10 cellular contexts compared by ENCODE assay signal in genomic region chr7:100091411-100092181, GRCh38. TPM values are rescaled to one million over a fixed set of nuclear protein-coding genes. Genes with fewer than 3 reads are reported as not detected.
DNase-seq lines count a peak whose midpoint lies in the region; ATAC-seq and TF ChIP-seq lines count a peak whose summit lies in the region.
"Had no signal": no experiment of that assay in that cellular context is flagged by ENCODE, and none has a peak within 500 bp of the region (broad histone marks: within the 10 kb centered on the region; RNA-seq: fewer than 3 reads in every experiment).

No MANE protein-coding gene starts in this region.

- peak overlapping the region; percentile 63 for H3K27ac Mint-ChIP-seq in activated naive CD8-positive, alpha-beta T cell treated with anti-CD3 and anti-CD28 coated beads, Interleukin-2, amount 50 U/mL, for 24 hours
- H3K27ac Mint-ChIP-seq in neural crest cell (ENCODE audit: unreplicated experiment), result peak overlapping the region; percentile 71

- no peak for TF ChIP-seq CTCF in neural crest cell (conservative IDR thresholded peaks at IDR 0.05)

- H4K20me1 ChIP-seq in Karpas-422 (ENCODE audit: insufficient read depth, low read depth, low read length), result 0 out of 2 replicates have a peak, but pooled peaks cover 3% of the 10 kb centered on the region

- peaks cover 20% of the 10 kb centered on the region for H3K4me1 ChIP-seq in Karpas-422 (ENCODE audit: low read length)

- no peak overlapping the region for H3K4me2 ChIP-seq in Karpas-422 (ENCODE audit: low read depth, low read length, poor library complexity, severe bottlenecking)

- ATAC-seq in activated naive CD8-positive, alpha-beta T cell treated with anti-CD3 and anti-CD28 coated beads, Interleukin-2, amount 50 U/mL, for 24 hours, result peak; percentile 18
- no peak for ATAC-seq in HG02759 (IDR thresholded peaks at IDR 0.05; ENCODE audit: unreplicated experiment)

- intact Hi-C loops in head of caudate nucleus (cut with DNase I), result no loop called here

- H3K27ac ChIP-seq in Karpas-422 (ENCODE audit: low read length), result no peak overlapping the region
- H3K27ac ChIP-seq: C4-2B had no signal

- peak; percentile 48 for DNase-seq in activated CD4-positive, alpha-beta T cell treated with anti-CD3 and anti-CD28 coated beads for 48 hours
- no peak for DNase-seq in activated CD4-positive, alpha-beta T cell treated with anti-CD3 and anti-CD28 coated beads, Interleukin-2, amount 50 U/mL, for 4 hours
- DNase-seq in Karpas-422, result peak; percentile 59
- no peak for DNase-seq in activated naive CD8-positive, alpha-beta T cell treated with anti-CD3 and anti-CD28 coated beads, Interleukin-2, amount 50 U/mL, for 24 hours
- no peak for DNase-seq in neural crest cell (ENCODE audit: low read depth, low spot score)
- no peak for DNase-seq in NCI-H446 treated with DMSO at 0.1 percent for 48 hours (lab: John Stamatoyannopoulos, UW)
- DNase-seq in head of caudate nucleus, result no peak
- DNase-seq: stimulated activated CD4-positive, alpha-beta T cell treated with anti-CD3 and anti-CD28 coated beads, Interleukin-4, amount 100 ng/mL, for 1 hour had no signal

- no peaks in the 10 kb centered on the region for H3K9me3 Mint-ChIP-seq in activated naive CD8-positive, alpha-beta T cell treated with anti-CD3 and anti-CD28 coated beads, Interleukin-2, amount 50 U/mL, for 24 hours
- H3K9me3 Mint-ChIP-seq in neural crest cell, result no peaks in the 10 kb centered on the region

- H3K9me2 ChIP-seq in Karpas-422 (replicated peaks; ENCODE audit: insufficient read depth, low read length), result no peaks in the 10 kb centered on the region

- peaks cover 11% of the 10 kb centered on the region for H3K79me2 ChIP-seq in Karpas-422 (ENCODE audit: low read length)

- H3K4me3 ChIP-seq in Karpas-422 (ENCODE audit: low read length), result no peak overlapping the region

- peaks cover 31% of the 10 kb centered on the region; the same call in 1 of the 2 replicates for H3K36me3 ChIP-seq in Karpas-422 (ENCODE audit: insufficient read depth, low read length)

- H2AFZ ChIP-seq in Karpas-422 (ENCODE audit: low read length), result no peak overlapping the region

- peaks cover 60% of the 10 kb centered on the region for H3K36me3 Mint-ChIP-seq in activated naive CD8-positive, alpha-beta T cell treated with anti-CD3 and anti-CD28 coated beads, Interleukin-2, amount 50 U/mL, for 24 hours (ENCODE audit: low read depth)
- peaks cover 45% of the 10 kb centered on the region for H3K36me3 Mint-ChIP-seq in neural crest cell (ENCODE audit: low read depth)

- no peaks in the 10 kb centered on the region for H3K9me3 ChIP-seq in Karpas-422 (ENCODE audit: low read length)

- peaks cover 3% of the 10 kb centered on the region for H3K27me3 Mint-ChIP-seq in activated naive CD8-positive, alpha-beta T cell treated with anti-CD3 and anti-CD28 coated beads, Interleukin-2, amount 50 U/mL, for 24 hours
- H3K27me3 Mint-ChIP-seq in neural crest cell (ENCODE audit: low read depth), result peaks cover 55% of the 10 kb centered on the region

- no peaks in the 10 kb centered on the region for H3K27me3 ChIP-seq in Karpas-422 (ENCODE audit: low read length)

- H3K4me1 Mint-ChIP-seq in activated naive CD8-positive, alpha-beta T cell treated with anti-CD3 and anti-CD28 coated beads, Interleukin-2, amount 50 U/mL, for 24 hours, result peaks cover 53% of the 10 kb centered on the region
- H3K4me1 Mint-ChIP-seq in neural crest cell, result peaks cover 61% of the 10 kb centered on the region

- no peak overlapping the region for H3K9ac ChIP-seq in Karpas-422 (ENCODE audit: low read length)

- no peak overlapping the region for H3K4me3 Mint-ChIP-seq in activated naive CD8-positive, alpha-beta T cell treated with anti-CD3 and anti-CD28 coated beads, Interleukin-2, amount 50 U/mL, for 24 hours
- peak overlapping the region; percentile 99 for H3K4me3 Mint-ChIP-seq in neural crest cell

RNA-seq across cellular contexts. Expression of gene COPS6, which starts 2.8 kb away (rescaled TPM):
- 52.7 and 61.1 TPM in 2 replicates for total RNA-seq in Karpas-422 (2014; rRNA removed; shearing (Covaris generic); ENCODE audit: low replicate concordance)
- total RNA-seq in neural crest cell, result 142 and 160 TPM in 2 replicates

RNA-seq across cellular contexts. Expression of gene MCM7, which starts 9.6 kb away (rescaled TPM):
- 109 and 175 TPM in 2 replicates for total RNA-seq in Karpas-422 (2014; rRNA removed; shearing (Covaris generic); ENCODE audit: low replicate concordance)
- total RNA-seq in neural crest cell, result 420 and 426 TPM in 2 replicates

RNA-seq across cellular contexts. Expression of gene AP4M1, which starts 9.8 kb away (rescaled TPM):
- 3.6 and 14.5 TPM in 2 replicates for total RNA-seq in Karpas-422 (2014; rRNA removed; shearing (Covaris generic); ENCODE audit: low replicate concordance)
- 22.6 and 23.6 TPM in 2 replicates for total RNA-seq in neural crest cell

RNA-seq across cellular contexts. Expression of gene ZNF3, which starts 10.1 kb away (rescaled TPM):
- 17.6 and 20.8 TPM in 2 replicates for total RNA-seq in Karpas-422 (2014; rRNA removed; shearing (Covaris generic); ENCODE audit: low replicate concordance)
- total RNA-seq in neural crest cell, result 67.1 and 72.3 TPM in 2 replicates

RNA-seq across cellular contexts. Expression of gene TAF6, which starts 27.6 kb away (rescaled TPM):
- 30.6 and 34.3 TPM in 2 replicates for total RNA-seq in Karpas-422 (2014; rRNA removed; shearing (Covaris generic); ENCODE audit: low replicate concordance)
- total RNA-seq in neural crest cell, result 82.0 and 88.9 TPM in 2 replicates

Comparison
In these comparisons a context has a peak if more than half of its experiments do, and no peak if none do; other contexts are left out.
1. DNase-seq: peak in activated CD4-positive, alpha-beta T cell treated with anti-CD3 and anti-CD28 coated beads for 48 hours (single experiment) and Karpas-422 (single experiment); none in activated CD4-positive, alpha-beta T cell treated with anti-CD3 and anti-CD28 coated beads, Interleukin-2, amount 50 U/mL, for 4 hours (0 of 2), activated naive CD8-positive, alpha-beta T cell treated with anti-CD3 and anti-CD28 coated beads, Interleukin-2, amount 50 U/mL, for 24 hours (single experiment), neural crest cell (single experiment), NCI-H446 treated with DMSO at 0.1 percent for 48 hours (single experiment) and head of caudate nucleus (0 of 42).